19 cellular contexts compared by ENCODE assay signal in genomic region chr2:885230-886071, GRCh38.
"Had no signal": no experiment of that assay in that cellular context is flagged by ENCODE, and none has a peak within 500 bp of the region (broad histone marks: within the 10 kb centered on the region; RNA-seq: fewer than 3 reads in every experiment).

No MANE protein-coding gene starts in this region.

- H3K9me3 ChIP-seq: body of pancreas, left lung, neutrophil, thoracic aorta had no signal

- H3K27ac ChIP-seq: body of pancreas, cardiac muscle cell, hepatocyte, left lung, neutrophil, parathyroid adenoma, thoracic aorta had no signal

- H3K36me3 ChIP-seq: cardiac muscle cell, left lung, neutrophil, thoracic aorta had no signal

- H3K9ac ChIP-seq: parathyroid adenoma had no signal

- H3K4me3 ChIP-seq: body of pancreas, cardiac muscle cell, hepatocyte, left lung, thoracic aorta had no signal

- H2AFZ ChIP-seq: hepatocyte, parathyroid adenoma had no signal

- DNase-seq: activated CD4-positive, alpha-beta T cell treated with anti-CD3 and anti-CD28 coated beads for 1 hour; activated CD4-positive, alpha-beta T cell treated with anti-CD3 and anti-CD28 coated beads, Interleukin-2, amount 50 U/mL, for 4 hours; activated gamma-delta T cell treated with Interleukin-2 at 50 U/mL for 16 hours; anterior cingulate cortex; body of pancreas; dermis blood vessel endothelial cell; effector memory CD4-positive, alpha-beta T cell; glutamatergic neuron; immature natural killer cell; natural killer cell; small intestine; stimulated activated CD4-positive, alpha-beta T cell treated with anti-CD3 and anti-CD28 coated beads, Interleukin-15, amount 100 ng/mL, for 24 hours; stimulated activated naive CD4-positive, alpha-beta T cell had no signal

- H3K4me2 ChIP-seq: hepatocyte had no signal

- H3K4me1 ChIP-seq: body of pancreas, left lung had no signal

- H3K27me3 ChIP-seq: body of pancreas had no signal
